8 cellular contexts compared by ENCODE assay signal in the genomic region with DNA sequence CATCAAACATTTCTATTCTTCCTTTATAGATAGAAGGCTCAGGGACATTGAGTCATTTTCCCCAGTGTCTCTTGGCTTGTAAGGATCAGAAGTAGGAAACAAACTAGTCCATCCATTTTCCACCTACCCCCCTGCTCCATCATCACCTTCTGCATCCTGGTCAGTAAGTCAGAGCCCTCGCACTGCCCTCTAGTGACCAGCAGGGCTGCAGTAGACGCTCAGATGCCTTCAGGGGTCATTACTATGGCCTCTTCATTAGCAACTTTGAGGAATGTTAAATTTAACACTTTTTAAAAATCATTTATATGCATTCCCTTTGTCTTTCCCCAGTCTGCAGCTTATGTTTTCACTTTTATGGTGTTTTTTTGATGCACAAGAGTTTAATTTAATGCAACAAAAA.
DNase-seq lines count a peak whose midpoint lies in the region; ATAC-seq, FAIRE-seq and TF ChIP-seq lines count a peak whose summit lies in the region.
"Not testable (repeated sequence)": the region's sequence is repeated elsewhere in the genome, so short reads cannot be mapped to it uniquely, and the experiment has no call there.

No MANE protein-coding gene starts in this region.

- not testable (repeated sequence) for H3K9me3 Mint-ChIP-seq in activated naive CD4-positive, alpha-beta T cell treated with anti-CD3 and anti-CD28 coated beads for 36 hours; endodermal cell

- intact Hi-C loops in activated naive CD4-positive, alpha-beta T cell treated with anti-CD3 and anti-CD28 coated beads for 36 hours (cut with micrococcal nuclease) = loop anchor here (1.0 kb wide), 1 partner anchor 19 kb away; no protein-coding TSS in a partner anchor
- intact Hi-C loops in kidney (cut with DNase I); psoas muscle (cut with DNase I): not testable (repeated sequence)

- H3K9ac ChIP-seq in Loucy (ENCODE audit: low read depth, low read length, poor library complexity, severe bottlenecking); SK-N-SH; endodermal cell (ENCODE audit: extremely low read depth, low read length, poor library complexity, severe bottlenecking); kidney (ENCODE audit: low read length in 2 of 2): not testable (repeated sequence)

- H3K4me1 Mint-ChIP-seq in activated naive CD4-positive, alpha-beta T cell treated with anti-CD3 and anti-CD28 coated beads for 36 hours (ENCODE audit: low read depth) = peaks cover 28% of the 10 kb centered on the region
- H3K4me1 Mint-ChIP-seq in endodermal cell = not testable (repeated sequence)

- H3K4me3 ChIP-seq in BJ (ENCODE audit: low read depth, low read length); Loucy (ENCODE audit: low read length, poor library complexity, severe bottlenecking); SK-N-SH (ENCODE audit: low read depth in 2 of 2, low read length in 1 of 2); endodermal cell (ENCODE audit: low read length); kidney (ENCODE audit: low read length in 2 of 2); psoas muscle: not testable (repeated sequence)

- not testable (repeated sequence) for H3K36me3 ChIP-seq in BJ (ENCODE audit: control insufficient read depth, insufficient read depth, low read length); Loucy (ENCODE audit: insufficient read depth, low read length); SK-N-SH (replicated peaks in 1 of 2; ENCODE audit: control insufficient read depth in 1 of 2, insufficient read depth in 2 of 2, low read length in 1 of 2); endodermal cell (ENCODE audit: control insufficient read depth, insufficient read depth, low read length); kidney (ENCODE audit: control insufficient read depth in 1 of 2, insufficient read depth in 2 of 2, low read length in 2 of 2); psoas muscle (ENCODE audit: insufficient read depth in 1 of 2, low read depth in 1 of 2)

- not testable (repeated sequence) for DNase-seq in BJ (ENCODE audit: low read depth); GM13977 (ENCODE audit: low spot score); SK-N-SH; kidney; psoas muscle
- DNase-seq in activated naive CD4-positive, alpha-beta T cell treated with anti-CD3 and anti-CD28 coated beads for 36 hours = peak; percentile 22
- peak; percentile 78 for DNase-seq in endodermal cell

- POLR2A ChIA-PET in BJ (lab: Charles Lee); SK-N-SH (lab: Yijun Ruan, JAX): not testable (repeated sequence)

- CTCF ChIA-PET in BJ (lab: Yijun Ruan, JAX) = interaction anchor here (0.6 to 7.3 kb wide), 13 partner anchors 11 to 1216 kb away, joined by 3 to 48 read pairs (median 8); no protein-coding TSS in a partner anchor
- CTCF ChIA-PET in SK-N-SH (lab: Yijun Ruan, JAX) = interaction anchor here (0.7 to 12.0 kb wide), 17 partner anchors 11 to 694 kb away, joined by 3 to 167 read pairs (median 5); no protein-coding TSS in a partner anchor
- CTCF ChIA-PET in activated naive CD4-positive, alpha-beta T cell treated with anti-CD3 and anti-CD28 coated beads for 36 hours (lab: Charles Lee) = interaction anchor here (0.7 to 3.5 kb wide), 11 partner anchors 14 to 293 kb away, joined by 3 to 16 read pairs (median 6); no protein-coding TSS in a partner anchor

- peak overlapping the region; percentile 38 for H3K4me3 Mint-ChIP-seq in activated naive CD4-positive, alpha-beta T cell treated with anti-CD3 and anti-CD28 coated beads for 36 hours
- not testable (repeated sequence) for H3K4me3 Mint-ChIP-seq in endodermal cell

- H3K27ac ChIP-seq in SK-N-SH (ENCODE audit: low read depth in 2 of 2, low read length in 1 of 2); endodermal cell (ENCODE audit: low read depth, low read length); kidney (ENCODE audit: low read depth in 2 of 2, low read length in 2 of 2); psoas muscle: not testable (repeated sequence)

- TF ChIP-seq CTCF in BJ (IDR thresholded peaks at IDR 0.05; ENCODE audit: insufficient read depth, low read depth, low read length) (peak; percentile 60), GM13977 (IDR thresholded peaks at IDR 0.05; ENCODE audit: extremely low read depth, insufficient read depth, missing control alignments) (peak; percentile 39), Loucy (conservative IDR thresholded peaks at IDR 0.05; ENCODE audit: low read length) (peak; percentile 55), SK-N-SH (IDR thresholded peaks at IDR 0.05) (peak; percentile 49), endodermal cell (conservative IDR thresholded peaks at IDR 0.05) (peak; percentile 77), kidney (IDR thresholded peaks at IDR 0.05; ENCODE audit: borderline replicate concordance, extremely low read depth, insufficient read depth) (peak; percentile 18), psoas muscle (IDR thresholded peaks at IDR 0.05) (peak; percentile 23)

- not testable (repeated sequence) for H2AFZ ChIP-seq in Loucy (ENCODE audit: low read length); SK-N-SH (ENCODE audit: low read depth)

- TF ChIP-seq EP300 in SK-N-SH (IDR thresholded peaks at IDR 0.05; ENCODE audit: borderline replicate concordance in 1 of 2, low read depth in 1 of 2, low read length in 1 of 2) = not testable (repeated sequence)

- not testable (repeated sequence) for H3K9me2 ChIP-seq in Loucy (replicated peaks; ENCODE audit: low read depth, low read length); SK-N-SH

- not testable (repeated sequence) for H3K4me2 ChIP-seq in Loucy (ENCODE audit: low read depth, low read length, poor library complexity, severe bottlenecking); SK-N-SH

- H3K79me2 ChIP-seq in Loucy (ENCODE audit: insufficient read depth, low read length); SK-N-SH (ENCODE audit: insufficient read depth): not testable (repeated sequence)

- not testable (repeated sequence) for H3K27me3 Mint-ChIP-seq in activated naive CD4-positive, alpha-beta T cell treated with anti-CD3 and anti-CD28 coated beads for 36 hours (ENCODE audit: low read depth); endodermal cell (ENCODE audit: insufficient read depth)

- not testable (repeated sequence) for TF ChIP-seq RAD21 in SK-N-SH (IDR thresholded peaks at IDR 0.05; ENCODE audit: low read length)

- in situ Hi-C loops in GM13977 (cut with MboI; ENCODE audit: low pct_unique_long_range_greater_than_20kb, low sequenced_read_pairs, unreplicated experiment) = not testable (repeated sequence)

- H3K27me3 ChIP-seq in BJ (ENCODE audit: control insufficient read depth, insufficient read depth, low read length); Loucy (ENCODE audit: insufficient read depth, low read length, poor library complexity, severe bottlenecking); endodermal cell (ENCODE audit: control insufficient read depth, insufficient read depth, low read length, poor library complexity, severe bottlenecking); psoas muscle (ENCODE audit: insufficient read depth in 3 of 3, low read length in 2 of 3): not testable (repeated sequence)
- peaks cover 55% of the 10 kb centered on the region; the same call in 1 of the 2 replicates for H3K27me3 ChIP-seq in SK-N-SH (ENCODE audit: insufficient read depth)

- H3K9me3 ChIP-seq in Loucy (ENCODE audit: insufficient read depth, low read depth, low read length); SK-N-SH; endodermal cell (ENCODE audit: control insufficient read depth, low read length); kidney (ENCODE audit: control insufficient read depth in 1 of 2, low read length in 2 of 2); psoas muscle: not testable (repeated sequence)

- ATAC-seq in psoas muscle = peak in 3 of 4 donors; percentile 50 to 71 (median 71)

- H3K4me1 ChIP-seq in Loucy (ENCODE audit: insufficient read depth, low read length, poor library complexity, severe bottlenecking) (peaks cover 40% of the 10 kb centered on the region), SK-N-SH (ENCODE audit: control insufficient read depth in 1 of 2, insufficient read depth in 2 of 2, low read depth in 1 of 2, low read length in 1 of 2) (peaks cover 0 to 18% of the 10 kb centered on the region in 2 experiments; a peak in 2 of 4 replicates)
- H3K4me1 ChIP-seq in endodermal cell (ENCODE audit: control insufficient read depth, insufficient read depth, low read length); kidney (ENCODE audit: control insufficient read depth in 1 of 2, insufficient read depth in 1 of 2, low read depth in 1 of 2, low read length in 2 of 2); psoas muscle: not testable (repeated sequence)

- H4K20me1 ChIP-seq in Loucy (ENCODE audit: insufficient read depth, low read length, poor library complexity, severe bottlenecking); SK-N-SH (ENCODE audit: insufficient read depth): not testable (repeated sequence)

- FAIRE-seq in kidney (lab: Jason Lieb, UNC) = not testable (repeated sequence)

- H3K27ac Mint-ChIP-seq in activated naive CD4-positive, alpha-beta T cell treated with anti-CD3 and anti-CD28 coated beads for 36 hours = peak overlapping the region; percentile 83
- H3K27ac Mint-ChIP-seq in endodermal cell = not testable (repeated sequence)

- not testable (repeated sequence) for H3F3A ChIP-seq in Loucy (ENCODE audit: low read depth); SK-N-SH (replicated peaks; ENCODE audit: insufficient read depth)

- 28% methylated on average over 2 of the region's 2 CpGs for WGBS in SK-N-SH (ENCODE audit: low lambda C conversion rate)
- 33 to 49% methylated on average over 2 of the region's 2 CpGs for WGBS in endodermal cell (ENCODE audit: insufficient coverage in 1 of 2, insufficient read length in 1 of 2), 2 experiments
- 33 to 44% (median 42%) methylated on average over 2 of the region's 2 CpGs for WGBS in psoas muscle, 3 donors

- H3K36me3 Mint-ChIP-seq in activated naive CD4-positive, alpha-beta T cell treated with anti-CD3 and anti-CD28 coated beads for 36 hours (ENCODE audit: low read depth); endodermal cell (ENCODE audit: low read depth): not testable (repeated sequence)

Comparison
In these comparisons a context has a peak if more than half of its experiments do, and no peak if none do; other contexts are left out.
1. CTCF ChIP-seq: peak in every context shown above with its lines; median percentile 77 in endodermal cell; 60 in BJ; 55 in Loucy; 49 in SK-N-SH; 39 in GM13977; 23 in psoas muscle; 18 in kidney.